ENCODE assay signal across 29 cellular contexts in genomic region chr1:32810358-32810757, GRCh38.
"Had no signal": no experiment of that assay in that cellular context is flagged by ENCODE, and none has a peak within 500 bp of the region (broad histone marks: within the 10 kb centered on the region; RNA-seq: fewer than 3 reads in every experiment).

No MANE protein-coding gene starts in this region.

- H3K4me3 ChIP-seq: esophagus squamous epithelium, lung, neural progenitor cell, ovary, psoas muscle, skin epidermis, spleen, thoracic aorta, tibial nerve, upper lobe of left lung had no signal

- H2AFZ ChIP-seq: neural progenitor cell had no signal

- H3K27me3 ChIP-seq: esophagus squamous epithelium, neural progenitor cell, ovary, spleen, tibial nerve, upper lobe of left lung had no signal

- H3K27ac Mint-ChIP-seq: memory B cell; nephron; neural progenitor cell; stimulated activated naive B cell treated with anti-CD40 and anti-IgM and Interleukin-4, amounts not matched to agents 10 μg/mL and 1 μg/mL and 100 μg/mL, for 72 hours had no signal

- H3K9me3 Mint-ChIP-seq: central memory CD8-positive, alpha-beta T cell; effector memory CD8-positive, alpha-beta T cell; memory B cell; naive thymus-derived CD4-positive, alpha-beta T cell; nephron; stimulated activated naive B cell treated with anti-CD40 and anti-IgM and Interleukin-4, amounts not matched to agents 10 μg/mL and 1 μg/mL and 100 μg/mL, for 72 hours had no signal

- H3K27me3 Mint-ChIP-seq: central memory CD8-positive, alpha-beta T cell; effector memory CD8-positive, alpha-beta T cell; memory B cell; naive thymus-derived CD4-positive, alpha-beta T cell; stimulated activated naive B cell treated with anti-CD40 and anti-IgM and Interleukin-4, amounts not matched to agents 10 μg/mL and 1 μg/mL and 100 μg/mL, for 72 hours; stimulated activated naive CD8-positive, alpha-beta T cell treated with anti-CD3 and anti-CD28 coated beads, Interleukin-15, Interleukin-2, amounts not matched to agents 100 ng/mL and 50 ng/mL, for 24 hours had no signal

- H3K36me3 ChIP-seq: ovary had no signal

- H3K27ac ChIP-seq: esophagus squamous epithelium, neural progenitor cell, ovary, psoas muscle, skin epidermis, spleen, thoracic aorta, tibial nerve, upper lobe of left lung had no signal

- H3K9me3 ChIP-seq: esophagus squamous epithelium, ovary, psoas muscle, spleen, thoracic aorta, tibial nerve, upper lobe of left lung had no signal

- ATAC-seq: effector memory CD8-positive, alpha-beta T cell; left lobe of liver; naive thymus-derived CD4-positive, alpha-beta T cell; psoas muscle; right cardiac atrium; stimulated activated naive B cell treated with anti-CD40 and anti-IgM and Interleukin-4, amounts not matched to agents 10 μg/mL and 1 μg/mL and 100 μg/mL, for 72 hours had no signal

- H3K4me2 ChIP-seq: neural progenitor cell had no signal

- H3K4me3 Mint-ChIP-seq: central memory CD8-positive, alpha-beta T cell; effector memory CD8-positive, alpha-beta T cell; memory B cell; naive thymus-derived CD4-positive, alpha-beta T cell; nephron; neural progenitor cell; stimulated activated naive B cell treated with anti-CD40 and anti-IgM and Interleukin-4, amounts not matched to agents 10 μg/mL and 1 μg/mL and 100 μg/mL, for 72 hours; stimulated activated naive CD8-positive, alpha-beta T cell treated with anti-CD3 and anti-CD28 coated beads, Interleukin-15, Interleukin-2, amounts not matched to agents 100 ng/mL and 50 ng/mL, for 24 hours had no signal

- DNase-seq: cortex of kidney; effector memory CD8-positive, alpha-beta T cell; erythroblast; esophagus squamous epithelium; head of caudate nucleus; hippocampal formation; midbrain; naive thymus-derived CD4-positive, alpha-beta T cell; ovary; posterior cingulate gyrus; psoas muscle; right cardiac atrium; spleen; stimulated activated naive B cell treated with anti-CD40 and anti-IgM and Interleukin-4, amounts not matched to agents 10 μg/mL and 1 μg/mL and 100 μg/mL, for 72 hours; upper lobe of left lung had no signal

- H3K9ac ChIP-seq: neural progenitor cell had no signal

- FAIRE-seq: endometrium, frontal cortex, keratinocyte, urothelium cell line had no signal
